ENCODE assay signal across 8 cellular contexts in genomic region chr10:26335574-26336093, GRCh38.
DNase-seq lines count a peak whose midpoint lies in the region; ATAC-seq and TF ChIP-seq lines count a peak whose summit lies in the region.

No MANE protein-coding gene starts in this region.

- peaks cover 0 to 10% (median 8%) of the 10 kb centered on the region in 5 donors for H3K9me3 ChIP-seq in subcutaneous abdominal adipose tissue (ENCODE audit: control insufficient read depth in 5 of 5, low read length in 5 of 5)
- H3K9me3 ChIP-seq in testis, result no peaks in the 10 kb centered on the region

- H3K36me3 Mint-ChIP-seq in activated naive CD4-positive, alpha-beta T cell treated with anti-CD3 and anti-CD28 coated beads for 36 hours (ENCODE audit: low read depth), result no peaks in the 10 kb centered on the region
- H3K36me3 Mint-ChIP-seq in activated CD8-positive, alpha-beta T cell treated with anti-CD3 and anti-CD28 coated beads for 36 hours (ENCODE audit: low read depth), result peaks cover 2% of the 10 kb centered on the region
- H3K36me3 Mint-ChIP-seq in type B pancreatic cell, result no peaks in the 10 kb centered on the region

- no peak for TF ChIP-seq CTCF in activated CD8-positive, alpha-beta T cell treated with anti-CD3 and anti-CD28 coated beads for 36 hours (IDR thresholded peaks at IDR 0.05)
- TF ChIP-seq CTCF in testis (IDR thresholded peaks at IDR 0.05) (no peak), type B pancreatic cell (conservative IDR thresholded peaks at IDR 0.05) (no peak)

- H3K4me3 ChIP-seq in subcutaneous abdominal adipose tissue (ENCODE audit: low read depth in 1 of 5, low read length in 5 of 5) (peak overlapping the region; percentile 21 to 69 (median 53)), testis (no peak overlapping the region)

- no peaks in the 10 kb centered on the region for H3K27me3 ChIP-seq in subcutaneous abdominal adipose tissue (ENCODE audit: control insufficient read depth in 5 of 5, insufficient read depth in 4 of 5, low read length in 5 of 5)
- H3K27me3 ChIP-seq in testis, result no peaks in the 10 kb centered on the region

- H3K4me1 Mint-ChIP-seq in activated naive CD4-positive, alpha-beta T cell treated with anti-CD3 and anti-CD28 coated beads for 36 hours (ENCODE audit: low read depth), result peaks cover 8% of the 10 kb centered on the region
- H3K4me1 Mint-ChIP-seq in activated CD8-positive, alpha-beta T cell treated with anti-CD3 and anti-CD28 coated beads for 36 hours (ENCODE audit: low read depth), result peaks cover 9% of the 10 kb centered on the region
- peaks cover 14% of the 10 kb centered on the region for H3K4me1 Mint-ChIP-seq in type B pancreatic cell (ENCODE audit: unreplicated experiment)

- POLR2A ChIA-PET in activated CD8-positive, alpha-beta T cell treated with anti-CD3 and anti-CD28 coated beads for 36 hours (lab: Charles Lee), result no interaction called here

- H3K36me3 ChIP-seq in subcutaneous abdominal adipose tissue (ENCODE audit: control insufficient read depth in 5 of 5, insufficient read depth in 5 of 5, low read length in 5 of 5) (no peaks in the 10 kb centered on the region), testis (ENCODE audit: low read depth, missing control alignments) (no peaks in the 10 kb centered on the region)

- CTCF ChIA-PET in activated naive CD4-positive, alpha-beta T cell treated with anti-CD3 and anti-CD28 coated beads for 36 hours (lab: Charles Lee), result interaction anchor here (0.6 to 7.9 kb wide), 23 partner anchors 28 to 546 kb away, joined by 3 to 77 read pairs (median 3); no protein-coding TSS in a partner anchor
- CTCF ChIA-PET in activated CD8-positive, alpha-beta T cell treated with anti-CD3 and anti-CD28 coated beads for 36 hours (lab: Charles Lee), result interaction anchor here (0.6 to 3.1 kb wide), 31 partner anchors 9 to 568 kb away, joined by 3 to 93 read pairs (median 4); partner anchors contain the start of genes ABI1 and PDSS1

- TF ChIP-seq POLR2A in testis (IDR thresholded peaks at IDR 0.05), result no peak

- peak overlapping the region; percentile 71 for H3K4me3 Mint-ChIP-seq in activated naive CD4-positive, alpha-beta T cell treated with anti-CD3 and anti-CD28 coated beads for 36 hours
- H3K4me3 Mint-ChIP-seq in activated CD8-positive, alpha-beta T cell treated with anti-CD3 and anti-CD28 coated beads for 36 hours, result peak overlapping the region; percentile 69
- no peak overlapping the region for H3K4me3 Mint-ChIP-seq in type B pancreatic cell

- no peak for DNase-seq in activated naive CD4-positive, alpha-beta T cell treated with anti-CD3 and anti-CD28 coated beads for 36 hours
- DNase-seq in activated naive CD4-positive, alpha-beta T cell treated with Interleukin-2 at 50 U/mL for 16 hours, result no peak
- peak; percentile 4 for DNase-seq in activated CD8-positive, alpha-beta T cell treated with anti-CD3 and anti-CD28 coated beads for 36 hours
- DNase-seq in testis, result no peak
- no peak for DNase-seq in HuH-7 (ENCODE audit: low spot score)
- no peak for DNase-seq in type B pancreatic cell (ENCODE audit: extremely low spot score, unreplicated experiment)

- H3K27me3 Mint-ChIP-seq in activated naive CD4-positive, alpha-beta T cell treated with anti-CD3 and anti-CD28 coated beads for 36 hours (ENCODE audit: low read depth), result no peaks in the 10 kb centered on the region
- H3K27me3 Mint-ChIP-seq in activated CD8-positive, alpha-beta T cell treated with anti-CD3 and anti-CD28 coated beads for 36 hours, result no peaks in the 10 kb centered on the region
- no peaks in the 10 kb centered on the region for H3K27me3 Mint-ChIP-seq in type B pancreatic cell

- H3K27ac ChIP-seq in subcutaneous abdominal adipose tissue (ENCODE audit: low read depth, low read length) (no peak overlapping the region), testis (no peak overlapping the region)

- peak overlapping the region; percentile 48 for H3K27ac Mint-ChIP-seq in activated naive CD4-positive, alpha-beta T cell treated with anti-CD3 and anti-CD28 coated beads for 36 hours
- H3K27ac Mint-ChIP-seq in activated CD8-positive, alpha-beta T cell treated with anti-CD3 and anti-CD28 coated beads for 36 hours, result peak overlapping the region; percentile 78
- no peak overlapping the region for H3K27ac Mint-ChIP-seq in type B pancreatic cell

- peaks cover 4% of the 10 kb centered on the region for H3K9me3 Mint-ChIP-seq in activated naive CD4-positive, alpha-beta T cell treated with anti-CD3 and anti-CD28 coated beads for 36 hours
- peaks cover 6% of the 10 kb centered on the region for H3K9me3 Mint-ChIP-seq in activated CD8-positive, alpha-beta T cell treated with anti-CD3 and anti-CD28 coated beads for 36 hours
- peaks cover 5% of the 10 kb centered on the region for H3K9me3 Mint-ChIP-seq in type B pancreatic cell

- ATAC-seq in HG02938 (IDR thresholded peaks at IDR 0.05; ENCODE audit: unreplicated experiment), result peak; percentile 70
- ATAC-seq in activated CD8-positive, alpha-beta T cell treated with anti-CD3 and anti-CD28 coated beads for 36 hours, result peak; percentile 48

- 59 to 61% methylated on average over 6 of the region's 6 CpGs for WGBS in testis, 2 donors

- intact Hi-C loops in activated naive CD4-positive, alpha-beta T cell treated with anti-CD3 and anti-CD28 coated beads for 36 hours (cut with micrococcal nuclease), result loop anchor here (1.0 to 2.0 kb wide), 7 partner anchors 103 to 547 kb away; partner anchors contain the start of genes APBB1IP and PDSS1
- intact Hi-C loops in activated CD8-positive, alpha-beta T cell treated with anti-CD3 and anti-CD28 coated beads for 36 hours (cut with micrococcal nuclease), result loop anchor here (2.0 to 5.0 kb wide), 2 partner anchors 221 to 547 kb away; no protein-coding TSS in a partner anchor
- intact Hi-C loops in testis (cut with DNase I; ENCODE audit: low total_unique reads), result no loop called here

- H3K4me1 ChIP-seq in subcutaneous abdominal adipose tissue (ENCODE audit: control insufficient read depth in 5 of 5, insufficient read depth in 5 of 5, low read length in 5 of 5) (peaks cover 0 to 18% (median 11%) of the 10 kb centered on the region in 5 donors), testis (no peaks in the 10 kb centered on the region)

- no peak overlapping the region for H3K9ac ChIP-seq in subcutaneous abdominal adipose tissue (ENCODE audit: low read length in 5 of 5)

Comparison
In these comparisons a context has a peak if more than half of its experiments do, and no peak if none do; other contexts are left out.
1. H3K4me3 ChIP-seq: peak in subcutaneous abdominal adipose tissue (5 of 5); none in testis (0 of 2).